Comparison of ENCODE assay signal across 1 cellular context in genomic region chr11:43992834-43993637, GRCh38.
TF ChIP-seq lines count a peak whose summit lies in the region.

No MANE protein-coding gene starts in this region.

TF ChIP-seq in IMR-90, 13 proteins besides CTCF, POLR2A, EP300 and RAD21 (continued from another document):
- TF ChIP-seq, protein P1, sequence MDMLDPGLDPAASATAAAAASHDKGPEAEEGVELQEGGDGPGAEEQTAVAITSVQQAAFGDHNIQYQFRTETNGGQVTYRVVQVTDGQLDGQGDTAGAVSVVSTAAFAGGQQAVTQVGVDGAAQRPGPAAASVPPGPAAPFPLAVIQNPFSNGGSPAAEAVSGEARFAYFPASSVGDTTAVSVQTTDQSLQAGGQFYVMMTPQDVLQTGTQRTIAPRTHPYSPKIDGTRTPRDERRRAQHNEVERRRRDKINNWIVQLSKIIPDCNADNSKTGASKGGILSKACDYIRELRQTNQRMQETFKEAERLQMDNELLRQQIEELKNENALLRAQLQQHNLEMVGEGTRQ (IDR thresholded peaks at IDR 0.05; ENCODE audit: low read depth, low read length) = no peak
- TF ChIP-seq ELK1 (IDR thresholded peaks at IDR 0.05; ENCODE audit: borderline replicate concordance, low read depth, low read length) = no peak
